ENCODE assay signal across 10 cellular contexts in genomic region chr15:92922405-92923002, GRCh38. TPM values are rescaled to one million over a fixed set of nuclear protein-coding genes. Genes with fewer than 3 reads are reported as not detected.
DNase-seq lines count a peak whose midpoint lies in the region; ATAC-seq and TF ChIP-seq lines count a peak whose summit lies in the region.
"Had no signal": no experiment of that assay in that cellular context is flagged by ENCODE, and none has a peak within 500 bp of the region (broad histone marks: within the 10 kb centered on the region; RNA-seq: fewer than 3 reads in every experiment).

No MANE protein-coding gene starts in this region.

- H3K36me3 ChIP-seq in liver (ENCODE audit: control insufficient read depth in 4 of 4, insufficient read depth in 3 of 4, low read depth in 1 of 4, low read length in 3 of 4), result peaks cover 2 to 37% (median 22%) of the 10 kb centered on the region in 4 donors

- 67% methylated on average over 5 of the region's 5 CpGs for WGBS in liver

- peaks cover 3 to 35% (median 12%) of the 10 kb centered on the region in 4 donors for H3K4me1 ChIP-seq in liver (ENCODE audit: control insufficient read depth in 4 of 4, insufficient read depth in 4 of 4, low read length in 3 of 4)

- CTCF ChIA-PET in T-cell (lab: Charles Lee), result interaction anchor here (1.6 to 8.4 kb wide), 5 partner anchors 14 to 126 kb away, joined by 5 to 84 read pairs (median 8); partner anchors contain the start of gene CHD2 (in 1 of the 2)

- peak overlapping the region; percentile 56 to 66 for H3K27ac ChIP-seq in liver (ENCODE audit: low read depth in 1 of 2, low read length in 2 of 2)

- H3K9me3 ChIP-seq in liver (ENCODE audit: control insufficient read depth in 4 of 4, low read length in 3 of 4), result no peaks in the 10 kb centered on the region

- ATAC-seq in left ventricle myocardium superior (peak; percentile 42), Right ventricle myocardium inferior (no peak), T-cell (replicated peaks in 1 of 4) (peak; percentile 20 to 51 (median 40)), GM18505 (IDR thresholded peaks at IDR 0.05; ENCODE audit: unreplicated experiment) (no peak), HG03571 (IDR thresholded peaks at IDR 0.05; ENCODE audit: unreplicated experiment) (no peak)

- H3K27me3 Mint-ChIP-seq in T-cell, result no peaks in the 10 kb centered on the region

- TF ChIP-seq CTCF in liver (IDR thresholded peaks at IDR 0.05; ENCODE audit: low read depth, low read length, missing input control), result no peak

- H3K27me3 ChIP-seq in liver (ENCODE audit: control insufficient read depth in 4 of 4, insufficient read depth in 4 of 4, low read length in 3 of 4), result no peaks in the 10 kb centered on the region

- TF ChIP-seq POLR2A in GM18505 (IDR thresholded peaks at IDR 0.05; ENCODE audit: borderline replicate concordance, extremely low read depth, insufficient read depth, insufficient read length), result no peak

- intact Hi-C loops in left ventricle myocardium superior (cut with micrococcal nuclease) (no loop called here), Right ventricle myocardium inferior (cut with DNase I) (no loop called here)

- TF ChIP-seq RAD21 in liver (IDR thresholded peaks at IDR 0.05), result no peak

- H3K9ac ChIP-seq in liver (ENCODE audit: low read depth in 1 of 2, low read length in 2 of 2), result no peak overlapping the region

- DNase-seq in left ventricle myocardium superior (no peak), Right ventricle myocardium inferior (ENCODE audit: missing footprints) (no peak), T-cell (no peak), NCI-H2171 (lab: John Stamatoyannopoulos, UW) (no peak)
- no peak for DNase-seq in stimulated activated CD4-positive, alpha-beta T cell treated with anti-CD3 and anti-CD28 coated beads, Interleukin-12 subunit alpha, Interleukin-12 subunit beta, amount 100 ng/mL, for 4 hours
- DNase-seq: activated CD8-positive, alpha-beta memory T cell treated with anti-CD3 and anti-CD28 coated beads for 24 hours; DND-41 had no signal

- POLR2A ChIA-PET in T-cell (lab: Charles Lee), result interaction anchor here in 1 of 2 donors (3.5 kb wide), 1 partner anchor 40 kb away, joined by 13 read pairs; no protein-coding TSS in a partner anchor

- peaks cover 85 to 88% (median 87%) of the 10 kb centered on the region in 3 donors for H3K4me1 Mint-ChIP-seq in T-cell

- no peaks in the 10 kb centered on the region for H3K9me3 Mint-ChIP-seq in T-cell

- H3K27ac Mint-ChIP-seq in T-cell, result peak overlapping the region; percentile 80 to 85

- no peak overlapping the region for H3K4me3 ChIP-seq in liver (ENCODE audit: low read depth in 1 of 3, low read length in 3 of 3)

- peaks cover 44% of the 10 kb centered on the region for H3K36me3 Mint-ChIP-seq in T-cell

- H3K4me3 Mint-ChIP-seq in T-cell, result peak overlapping the region; percentile 25 to 63 (median 32)

TF ChIP-seq in liver, 16 proteins besides CTCF, POLR2A, EP300 and RAD21:
- no peak for TF ChIP-seq REST (IDR thresholded peaks at IDR 0.05)
- TF ChIP-seq YY1 (IDR thresholded peaks at IDR 0.05), result no peak
- no peak for TF ChIP-seq HNF4G (IDR thresholded peaks at IDR 0.05)
- TF ChIP-seq NR2F2 (IDR thresholded peaks at IDR 0.05), result no peak
- TF ChIP-seq FOXA1 (IDR thresholded peaks at IDR 0.05), result no peak
- no peak for TF ChIP-seq RXRA (IDR thresholded peaks at IDR 0.05)
- no peak for TF ChIP-seq HNF4A (conservative IDR thresholded peaks at IDR 0.05)
- no peak for TF ChIP-seq SP1 (IDR thresholded peaks at IDR 0.05)

RNA-seq across cellular contexts. Expression of gene CHD2, which starts 22.4 kb away (rescaled TPM):
- 57.2 TPM for total RNA-seq in left ventricle myocardium superior
- 45.9 TPM for total RNA-seq in Right ventricle myocardium inferior
- 100 to 1,000 TPM; 231 to 506 (median 266) TPM for total RNA-seq in T-cell
- 10 to 100 TPM; 70.5 to 90.2 TPM for total RNA-seq in liver
- polyA plus RNA-seq in liver, result 10 to 100 TPM; 13.9 to 28.3 TPM

Comparison
In these comparisons a context has a peak if more than half of its experiments do, and no peak if none do; other contexts are left out.
1. ATAC-seq: peak in left ventricle myocardium superior (single experiment) and T-cell (4 of 4); none in Right ventricle myocardium inferior (single experiment), GM18505 (single experiment) and HG03571 (single experiment).